ENCODE assay signal across 1 cellular context in the genomic region with DNA sequence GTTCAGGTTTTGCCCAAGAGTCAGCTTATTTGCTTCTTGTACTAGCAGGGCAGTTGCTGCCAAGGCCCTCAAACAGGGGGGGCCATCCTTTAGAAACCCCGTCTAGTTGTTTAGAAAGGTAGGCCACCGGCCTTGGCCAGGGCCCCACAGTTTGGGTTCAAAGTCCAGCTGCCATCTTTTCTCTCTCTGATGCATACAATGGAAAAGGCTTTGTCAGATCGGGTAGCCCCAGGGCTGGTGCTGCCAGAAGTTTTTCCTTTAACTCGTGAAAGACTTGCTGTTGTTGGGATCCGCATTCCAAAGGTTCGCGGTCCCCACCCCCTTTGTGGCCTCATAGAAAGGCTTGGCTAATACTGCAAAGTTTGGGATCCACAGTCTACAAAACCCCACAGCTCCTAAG. TPM values are rescaled to one million over a fixed set of nuclear protein-coding genes. Genes with fewer than 3 reads are reported as not detected.
"Had no signal": no experiment of that assay in that cellular context is flagged by ENCODE, and none has a peak within 500 bp of the region (broad histone marks: within the 10 kb centered on the region; RNA-seq: fewer than 3 reads in every experiment).

No MANE protein-coding gene starts in this region.

RNA-seq across cellular contexts. Expression of gene RGCC, which starts 35.4 kb away (rescaled TPM):
- total RNA-seq: SJCRH30 had no signal
